Comparison of ENCODE assay signal across 22 cellular contexts in genomic region chrX:51862920-51863319, GRCh38. TPM values are rescaled to one million over a fixed set of nuclear protein-coding genes. Genes with fewer than 3 reads are reported as not detected.
DNase-seq lines count a peak whose midpoint lies in the region; ATAC-seq, FAIRE-seq and TF ChIP-seq lines count a peak whose summit lies in the region.
"Had no signal": no experiment of that assay in that cellular context is flagged by ENCODE, and none has a peak within 500 bp of the region (broad histone marks: within the 10 kb centered on the region; RNA-seq: fewer than 3 reads in every experiment).

No MANE protein-coding gene starts in this region.

- 91 to 100% methylated on average over 1 of the region's 1 CpG for WGBS in tibial nerve, 2 donors

- DNase-seq in GM13977 (ENCODE audit: low spot score): peak; percentile 7
- no peak for DNase-seq in tibial nerve (ENCODE audit: low spot score in 2 of 2)
- DNase-seq in NCI-H2029 treated with DMSO at 0.1 percent for 48 hours (lab: John Stamatoyannopoulos, UW): no peak
- no peak for DNase-seq in D721Med (ENCODE audit: insufficient read length, low spot score)
- DNase-seq: activated CD4-positive, CD25-positive, alpha-beta regulatory T cell; activated naive CD4-positive, alpha-beta T cell treated with anti-CD3 and anti-CD28 coated beads for 36 hours; activated T-cell treated with anti-CD3 and anti-CD28 coated beads, Interleukin-2, amount 50 U/mL, for 4 hours; C1 segment of cervical spinal cord; EL; islet precursor cell; Karpas-422; mucosa of descending colon; NCI-H1048; NCI-H1930; NCI-H2227 treated with DMSO at 0.1 percent for 48 hours; NCI-H774; right lobe of liver had no signal

- ATAC-seq in GM18868 (IDR thresholded peaks at IDR 0.05; ENCODE audit: unreplicated experiment): peak; percentile 82
- ATAC-seq in HG02759 (IDR thresholded peaks at IDR 0.05; ENCODE audit: unreplicated experiment): peak; percentile 66
- peak; percentile 65 for ATAC-seq in HG03558 (IDR thresholded peaks at IDR 0.05; ENCODE audit: extremely low read depth, unreplicated experiment)
- ATAC-seq in GM21576 (IDR thresholded peaks at IDR 0.05; ENCODE audit: unreplicated experiment): no peak
- ATAC-seq: activated T-cell treated with anti-CD3 and anti-CD28 coated beads, Interleukin-2, amount 50 U/mL, for 4 hours; gastroesophageal sphincter; mucosa of descending colon; right lobe of liver had no signal

- H3K9me3 ChIP-seq in tibial nerve: no peaks in the 10 kb centered on the region
- H3K9me3 ChIP-seq: gastroesophageal sphincter, mucosa of descending colon had no signal

- no peaks in the 10 kb centered on the region for H3K36me3 ChIP-seq in tibial nerve
- H3K36me3 ChIP-seq: gastroesophageal sphincter, right lobe of liver had no signal

- no peaks in the 10 kb centered on the region for H3K4me1 ChIP-seq in tibial nerve
- H3K4me1 ChIP-seq: gastroesophageal sphincter, right lobe of liver had no signal

- no peak overlapping the region for H3K4me3 ChIP-seq in tibial nerve
- H3K4me3 ChIP-seq: gastroesophageal sphincter, mucosa of descending colon, right lobe of liver had no signal

- no peak for FAIRE-seq in D721Med (lab: Jason Lieb, UNC)

- TF ChIP-seq POLR2A in tibial nerve (IDR thresholded peaks at IDR 0.05): no peak

- in situ Hi-C loops in GM13977 (cut with MboI; ENCODE audit: low pct_unique_long_range_greater_than_20kb, low sequenced_read_pairs, unreplicated experiment): loop anchor here (25.0 kb wide), 1 partner anchor 376 kb away; the partner anchor contains the start of gene NUDT11

- TF ChIP-seq EP300 in tibial nerve (IDR thresholded peaks at IDR 0.05): no peak

- H3K27me3 ChIP-seq in tibial nerve: no peaks in the 10 kb centered on the region
- H3K27me3 ChIP-seq: gastroesophageal sphincter, right lobe of liver had no signal

- TF ChIP-seq CTCF in GM13977 (IDR thresholded peaks at IDR 0.05; ENCODE audit: extremely low read depth, insufficient read depth, missing control alignments) (no peak), tibial nerve (IDR thresholded peaks at IDR 0.05) (no peak), D721Med (IDR thresholded peaks at IDR 0.05; ENCODE audit: insufficient read depth, missing control alignments) (no peak)

- no peak overlapping the region for H3K27ac ChIP-seq in tibial nerve
- H3K27ac ChIP-seq: gastroesophageal sphincter, right lobe of liver had no signal

RNA-seq across cellular contexts. Expression of gene MAGED1, which starts 30.5 kb away (rescaled TPM):
- 10 to 100 TPM; 34.1 to 51.1 (median 46.7) TPM for total RNA-seq in tibial nerve
